In genomic region chr11:87851827-87852226, GRCh38 we compare ENCODE assay signal across 33 cellular contexts.
"Had no signal": no experiment of that assay in that cellular context is flagged by ENCODE, and none has a peak within 500 bp of the region (broad histone marks: within the 10 kb centered on the region; RNA-seq: fewer than 3 reads in every experiment).

No MANE protein-coding gene starts in this region.

- FAIRE-seq: RCC 7860, TTC549 had no signal

- H3K27ac Mint-ChIP-seq: activated CD4-positive, alpha-beta T cell treated with anti-CD3 and anti-CD28 coated beads for 36 hours; activated CD4-positive, alpha-beta T cell treated with anti-CD3 and anti-CD28 coated beads, Interleukin-2, amount 10 ng/mL, durations not matched to agents 7 days and 5 days; activated CD8-positive, alpha-beta T cell treated with anti-CD3 and anti-CD28 coated beads, Interleukin-2, amount 10 ng/mL, durations not matched to agents 7 days and 5 days; activated naive CD4-positive, alpha-beta T cell treated with anti-CD3 and anti-CD28 coated beads for 36 hours; activated naive CD8-positive, alpha-beta T cell; activated naive CD8-positive, alpha-beta T cell treated with anti-CD3 and anti-CD28 coated beads, Interleukin-2, amount 50 U/mL, for 24 hours; activated T-cell treated with anti-CD3 and anti-CD28 coated beads, Interleukin-2, amount 50 U/mL, for 24 hours; activated T-helper 2 cell treated with anti-CD3 and anti-CD28 coated beads, Interferon-gamma antibody, Interleukin-2, Interleukin-4, amounts not matched to agents 10 μg/mL and 5 μg/mL and 100 μg/mL, durations not matched to agents 14 hours and 24 hours and 36 hours; T-helper 1 cell treated with Interleukin-12 subunit alpha and Interleukin-12 subunit beta and Interleukin-4 antibody, amounts not matched to agents 30 μg/mL and 1 μg/mL, for 36 hours; T-helper 2 cell treated with Interferon-gamma antibody and Interleukin-4, amounts not matched to agents 5 μg/mL and 100 μg/mL, for 36 hours; WTC11 had no signal

- H3K4me3 ChIP-seq: PC-9 had no signal

- DNase-seq: activated CD4-positive, alpha-beta T cell treated with anti-CD3 and anti-CD28 coated beads for 36 hours; activated CD4-positive, alpha-beta T cell treated with anti-CD3 and anti-CD28 coated beads, Interleukin-2, amount 10 ng/mL, durations not matched to agents 7 days and 5 days; activated CD4-positive, alpha-beta T cell treated with anti-CD3 and anti-CD28 coated beads, Interleukin-2, amount 50 U/mL, for 48 hours; activated CD8-positive, alpha-beta T cell treated with anti-CD3 and anti-CD28 coated beads, Interleukin-2, amount 10 ng/mL, durations not matched to agents 7 days and 5 days; activated gamma-delta T cell; activated naive CD4-positive, alpha-beta T cell treated with anti-CD3 and anti-CD28 coated beads for 36 hours; activated naive CD8-positive, alpha-beta T cell treated with anti-CD3 and anti-CD28 coated beads, Interleukin-2, amount 50 U/mL, for 24 hours; activated T-cell treated with anti-CD3 and anti-CD28 coated beads, Interleukin-2, amount 50 U/mL, for 24 hours; anterior cingulate cortex; central memory CD4-positive, alpha-beta T cell; MM.1S; MV-4-11; NCI-H1092; NCI-H1436 treated with DMSO at 0.1 percent for 48 hours; NCI-H1694 treated with DMSO at 0.1 percent for 48 hours; NCI-H2029; NCI-H345; NCI-H524 treated with DMSO at 0.1 percent for 48 hours; PC-9; SIG-M5; SK-N-SH had no signal

- H3K36me3 ChIP-seq: brain microvascular endothelial cell had no signal

- H3K27ac ChIP-seq: brain microvascular endothelial cell, KMS-11, PC-9, RWPE1 had no signal

- H3K9me3 ChIP-seq: SK-N-SH had no signal

- H3K9me2 ChIP-seq: SK-N-SH had no signal

- H3K9me3 Mint-ChIP-seq: activated CD4-positive, alpha-beta T cell treated with anti-CD3 and anti-CD28 coated beads, Interleukin-2, amount 10 ng/mL, durations not matched to agents 7 days and 5 days; activated naive CD8-positive, alpha-beta T cell treated with anti-CD3 and anti-CD28 coated beads, Interleukin-2, amount 50 U/mL, for 24 hours; activated T-cell treated with anti-CD3 and anti-CD28 coated beads, Interleukin-2, amount 50 U/mL, for 24 hours; activated T-helper 2 cell treated with anti-CD3 and anti-CD28 coated beads, Interferon-gamma antibody, Interleukin-2, Interleukin-4, amounts not matched to agents 10 μg/mL and 5 μg/mL and 100 μg/mL, durations not matched to agents 14 hours and 24 hours and 36 hours; T-helper 1 cell treated with Interleukin-12 subunit alpha and Interleukin-12 subunit beta and Interleukin-4 antibody, amounts not matched to agents 30 μg/mL and 1 μg/mL, for 36 hours; T-helper 2 cell treated with Interferon-gamma antibody and Interleukin-4, amounts not matched to agents 5 μg/mL and 100 μg/mL, for 36 hours; WTC11 had no signal

- ATAC-seq: activated CD4-positive, alpha-beta T cell treated with anti-CD3 and anti-CD28 coated beads for 36 hours; activated CD4-positive, CD25-positive, alpha-beta regulatory T cell treated with anti-CD3 and anti-CD28 coated beads, Interleukin-2, amount 50 U/mL, for 24 hours; activated CD8-positive, alpha-beta T cell treated with anti-CD3 and anti-CD28 coated beads, Interleukin-2, amount 10 ng/mL, durations not matched to agents 7 days and 5 days; activated naive CD8-positive, alpha-beta T cell treated with anti-CD3 and anti-CD28 coated beads, Interleukin-2, amount 50 U/mL, for 24 hours; Right ventricle myocardium inferior; WTC11 had no signal

- H3K4me3 Mint-ChIP-seq: activated CD4-positive, alpha-beta T cell treated with anti-CD3 and anti-CD28 coated beads for 36 hours; activated CD4-positive, alpha-beta T cell treated with anti-CD3 and anti-CD28 coated beads, Interleukin-2, amount 10 ng/mL, durations not matched to agents 7 days and 5 days; activated CD8-positive, alpha-beta T cell treated with anti-CD3 and anti-CD28 coated beads, Interleukin-2, amount 10 ng/mL, durations not matched to agents 7 days and 5 days; activated naive CD4-positive, alpha-beta T cell treated with anti-CD3 and anti-CD28 coated beads for 36 hours; activated naive CD8-positive, alpha-beta T cell; activated naive CD8-positive, alpha-beta T cell treated with anti-CD3 and anti-CD28 coated beads, Interleukin-2, amount 50 U/mL, for 24 hours; activated T-cell treated with anti-CD3 and anti-CD28 coated beads, Interleukin-2, amount 50 U/mL, for 24 hours; T-helper 1 cell treated with Interleukin-12 subunit alpha and Interleukin-12 subunit beta and Interleukin-4 antibody, amounts not matched to agents 30 μg/mL and 1 μg/mL, for 36 hours; T-helper 2 cell treated with Interferon-gamma antibody and Interleukin-4, amounts not matched to agents 5 μg/mL and 100 μg/mL, for 36 hours; WTC11 had no signal

- H3K4me2 ChIP-seq: KMS-11, PC-9, SK-N-SH had no signal

- H3K36me3 Mint-ChIP-seq: activated naive CD8-positive, alpha-beta T cell; WTC11 had no signal

- H3K27me3 Mint-ChIP-seq: activated CD4-positive, alpha-beta T cell treated with anti-CD3 and anti-CD28 coated beads, Interleukin-2, amount 10 ng/mL, durations not matched to agents 7 days and 5 days; activated naive CD8-positive, alpha-beta T cell; activated naive CD8-positive, alpha-beta T cell treated with anti-CD3 and anti-CD28 coated beads, Interleukin-2, amount 50 U/mL, for 24 hours; activated T-cell treated with anti-CD3 and anti-CD28 coated beads, Interleukin-2, amount 50 U/mL, for 24 hours had no signal

- H3K27me3 ChIP-seq: brain microvascular endothelial cell had no signal

- H3K9ac ChIP-seq: KMS-11, SK-N-SH had no signal

- H2AFZ ChIP-seq: PC-9 had no signal

- H3K4me1 Mint-ChIP-seq: activated CD4-positive, alpha-beta T cell treated with anti-CD3 and anti-CD28 coated beads for 36 hours; activated CD4-positive, alpha-beta T cell treated with anti-CD3 and anti-CD28 coated beads, Interleukin-2, amount 10 ng/mL, durations not matched to agents 7 days and 5 days; activated naive CD8-positive, alpha-beta T cell treated with anti-CD3 and anti-CD28 coated beads, Interleukin-2, amount 50 U/mL, for 24 hours; WTC11 had no signal
